ENCODE assay signal across 14 cellular contexts in genomic region chr3:4394048-4394447, GRCh38.
A peak's percentile ranks its signal among the peaks of the same experiment; 100 is the strongest.
DNase-seq lines count a peak whose midpoint lies in the region; ATAC-seq, FAIRE-seq and TF ChIP-seq lines count a peak whose summit lies in the region.
"Had no signal": no experiment of that assay in that cellular context is flagged by ENCODE, and none has a peak within 500 bp of the region (broad histone marks: within the 10 kb centered on the region; RNA-seq: fewer than 3 reads in every experiment).

No MANE protein-coding gene starts in this region.

- DNase-seq in SIG-M5 treated with dmso at 0.1 percent for 504 hours (lab: John Stamatoyannopoulos, UW; ENCODE audit: unreplicated experiment) (peak; percentile 38), SIG-M5 (lab: John Stamatoyannopoulos, UW) (no peak), T-helper 17 cell (no peak), K562 (ENCODE audit: extremely low read depth in 1 of 4, low spot score in 3 of 4) (no peak), left colon (no peak), GM19240 (ENCODE audit: insufficient read length, low spot score) (no peak), OCI-M1 (lab: John Stamatoyannopoulos, UW) (no peak)
- DNase-seq in stimulated activated CD8-positive, alpha-beta memory T cell treated with anti-CD3 and anti-CD28 coated beads, Interleukin-12 subunit alpha, Interleukin-12 subunit beta, amount 100 ng/mL, for 4 hours (ENCODE audit: low read depth) = peak; percentile 14
- DNase-seq: endodermal cell; NCI-H2029 treated with DMSO at 0.1 percent for 48 hours; nephron progenitor cell; stimulated activated CD4-positive, alpha-beta T cell treated with anti-CD3 and anti-CD28 coated beads, Interleukin-2, amount 100 ng/mL, for 24 hours had no signal

- TF ChIP-seq RAD21 in K562 (CRISPR knock-in tag; conservative IDR thresholded peaks at IDR 0.05 in 1 of 2, IDR thresholded peaks at IDR 0.05 in 1 of 2) = no peak

- no peaks in the 10 kb centered on the region for H3K27me3 Mint-ChIP-seq in T-helper 17 cell

- TF ChIP-seq CTCF in K562 (IDR thresholded peaks at IDR 0.05 in 2 of 3, conservative IDR thresholded peaks at IDR 0.05 in 1 of 3; ENCODE audit: insufficient read depth in 2 of 3, low read depth in 1 of 3, low read length in 3 of 3) = no peak

- ATAC-seq in T-helper 17 cell = peak; percentile 76
- ATAC-seq in K562 = no peak
- ATAC-seq in left colon = no peak

- intact Hi-C loops in K562 (cut with micrococcal nuclease) = no loop called here
- intact Hi-C loops in left colon (cut with DNase I, micrococcal nuclease) = no loop called here

- no peaks in the 10 kb centered on the region for H4K20me1 ChIP-seq in K562 (replicated peaks; ENCODE audit: control insufficient read depth, insufficient read depth, low read length)

- TF ChIP-seq EP300 in K562 (IDR thresholded peaks at IDR 0.05; ENCODE audit: low read length) = no peak

- H3K36me3 Mint-ChIP-seq in T-helper 17 cell (ENCODE audit: low read depth) = peaks cover 2% of the 10 kb centered on the region

- H3K36me3 ChIP-seq in K562 (ENCODE audit: control insufficient read depth, insufficient read depth, low read length) = no peaks in the 10 kb centered on the region
- H3K36me3 ChIP-seq: upper lobe of left lung had no signal

- no peaks in the 10 kb centered on the region for H3K4me1 ChIP-seq in K562 (replicated peaks in 1 of 2; ENCODE audit: control insufficient read depth in 2 of 2, insufficient read depth in 2 of 2, low read length in 2 of 2)
- H3K4me1 ChIP-seq: upper lobe of left lung had no signal

- no TSS peak for BruUV-seq in K562 (replicated peaks; lab: Mats Ljungman, UMichigan)

- no peak overlapping the region for H3K9ac ChIP-seq in K562 (ENCODE audit: insufficient read depth in 1 of 2, low read depth in 2 of 2, low read length in 2 of 2)

- H3K4me3 Mint-ChIP-seq in T-helper 17 cell = peak overlapping the region; percentile 2
- H3K4me3 Mint-ChIP-seq: endodermal cell, nephron progenitor cell had no signal

- H3K9me3 ChIP-seq in T-helper 17 cell (ENCODE audit: control insufficient read depth, low read length, poor library complexity, severe bottlenecking) (no peaks in the 10 kb centered on the region), K562 (replicated peaks; ENCODE audit: control insufficient read depth, insufficient read depth, low read depth, low read length) (no peaks in the 10 kb centered on the region)
- H3K9me3 ChIP-seq: upper lobe of left lung had no signal

- 63% methylated on average over 3 of the region's 3 CpGs for WGBS in K562 (ENCODE audit: insufficient coverage, low coverage, missing lambda C conversion rate)

- no peak overlapping the region for H2AFZ ChIP-seq in K562 (ENCODE audit: low read depth, low read length)

- TF ChIP-seq POLR2A in K562 (conservative IDR thresholded peaks at IDR 0.05) = no peak

- POLR2A ChIA-PET in K562 (lab: Yijun Ruan, JAX) = interaction anchor here (1.2 kb wide), 2 partner anchors 15 to 27 kb away, joined by 4 read pairs; no protein-coding TSS in a partner anchor

- H3K4me2 ChIP-seq in K562 (ENCODE audit: insufficient read depth, low read length) = no peak overlapping the region

- no peak overlapping the region for H3K27ac ChIP-seq in K562 (ENCODE audit: extremely low read depth, low read depth, low read length)
- H3K27ac ChIP-seq: upper lobe of left lung had no signal

- FAIRE-seq in K562 (lab: Jason Lieb, UNC) = no peak
- FAIRE-seq: A204.1 had no signal

- H3K4me3 ChIP-seq in K562 = no peak overlapping the region
- H3K4me3 ChIP-seq: upper lobe of left lung had no signal

- H3K4me1 Mint-ChIP-seq in T-helper 17 cell = peaks cover 12% of the 10 kb centered on the region
- H3K4me1 Mint-ChIP-seq: nephron progenitor cell had no signal

- no peaks in the 10 kb centered on the region for H3K9me1 ChIP-seq in K562 (ENCODE audit: control insufficient read depth, insufficient read depth, low read length)

- in situ Hi-C loops in K562 (cut with MboI) = no loop called here

- H3K27me3 ChIP-seq in K562 (ENCODE audit: control insufficient read depth in 2 of 2, insufficient read depth in 2 of 2, low read length in 2 of 2) = no peaks in the 10 kb centered on the region
- H3K27me3 ChIP-seq: upper lobe of left lung had no signal

- CTCF ChIA-PET in K562 (lab: Yijun Ruan, JAX; ENCODE audit: low intra/inter-chr PET ratio) = no interaction called here

- no peak overlapping the region for H3K27ac Mint-ChIP-seq in T-helper 17 cell
- H3K27ac Mint-ChIP-seq: endodermal cell, nephron progenitor cell had no signal

- no peaks in the 10 kb centered on the region for H3K79me2 ChIP-seq in K562 (ENCODE audit: control insufficient read depth, insufficient read depth, low read length)

TF ChIP-seq in K562, 482 proteins besides CTCF, POLR2A, EP300 and RAD21:
- TF ChIP-seq ZNF316 (IDR thresholded peaks at IDR 0.05) = peak; percentile 69
- TF ChIP-seq ZBTB5 (IDR thresholded peaks at IDR 0.05) = no peak
- TF ChIP-seq, protein P1, sequence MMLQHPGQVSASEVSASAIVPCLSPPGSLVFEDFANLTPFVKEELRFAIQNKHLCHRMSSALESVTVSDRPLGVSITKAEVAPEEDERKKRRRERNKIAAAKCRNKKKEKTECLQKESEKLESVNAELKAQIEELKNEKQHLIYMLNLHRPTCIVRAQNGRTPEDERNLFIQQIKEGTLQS (IDR thresholded peaks at IDR 0.05) = peak; percentile 27; the same call in 1 of the 2 replicates
- TF ChIP-seq, protein P1 (CRISPR knock-in tag; conservative IDR thresholded peaks at IDR 0.05) = no peak
TF ChIP-seq in K562: peak in this region for 2.

Comparison
In these comparisons a context has a peak if more than half of its experiments do, and no peak if none do; other contexts are left out.
1. DNase-seq: peak in SIG-M5 treated with dmso at 0.1 percent for 504 hours (single experiment) and stimulated activated CD8-positive, alpha-beta memory T cell treated with anti-CD3 and anti-CD28 coated beads, Interleukin-12 subunit alpha, Interleukin-12 subunit beta, amount 100 ng/mL, for 4 hours (single experiment); none in SIG-M5 (single experiment), T-helper 17 cell (0 of 3), K562 (0 of 4), left colon (0 of 2), GM19240 (single experiment) and OCI-M1 (single experiment).